Comparison of ENCODE assay signal across 27 cellular contexts in the genomic region with DNA sequence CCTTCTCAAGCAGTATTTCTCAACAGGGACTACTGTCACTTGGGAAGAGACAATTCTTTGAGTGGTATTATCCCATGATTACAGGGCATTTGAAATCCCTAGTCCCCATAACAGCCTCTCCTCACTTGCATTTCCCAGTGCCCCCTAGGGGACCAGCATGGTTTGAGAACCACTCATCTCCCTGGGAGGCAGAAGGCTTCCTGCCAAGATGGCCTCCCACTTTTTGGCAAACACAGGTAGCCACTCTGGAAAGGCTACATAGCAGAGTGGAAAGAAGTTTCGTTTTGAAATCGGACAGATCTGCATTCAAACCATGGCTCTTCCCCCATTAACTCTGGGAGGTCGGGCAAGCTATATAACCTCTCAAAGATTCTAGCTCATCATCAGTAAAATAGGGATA.
"Had no signal": no experiment of that assay in that cellular context is flagged by ENCODE, and none has a peak within 500 bp of the region (broad histone marks: within the 10 kb centered on the region; RNA-seq: fewer than 3 reads in every experiment).

No MANE protein-coding gene starts in this region.

- H3K4me3 Mint-ChIP-seq: immature natural killer cell; natural killer cell; stimulated activated memory B cell treated with anti-CD40 and anti-IgM and Interleukin-4, amounts not matched to agents 10 μg/mL and 1 μg/mL and 100 μg/mL, for 72 hours; type B pancreatic cell had no signal

- H3K27me3 ChIP-seq: dorsolateral prefrontal cortex, foreskin keratinocyte, ovary, sigmoid colon, testis, tibial artery had no signal

- H3K9me3 Mint-ChIP-seq: immature natural killer cell, natural killer cell, type B pancreatic cell had no signal

- H3K4me3 ChIP-seq: dorsolateral prefrontal cortex, left ventricle myocardium inferior, lower lobe of right lung, ovary, psoas muscle, sigmoid colon, testis, tibial artery had no signal

- H3K27ac Mint-ChIP-seq: natural killer cell; stimulated activated memory B cell treated with anti-CD40 and anti-IgM and Interleukin-4, amounts not matched to agents 10 μg/mL and 1 μg/mL and 100 μg/mL, for 72 hours; type B pancreatic cell had no signal

- DNase-seq: dorsolateral prefrontal cortex; effector CD4-positive, alpha-beta T cell; foreskin keratinocyte; glutamatergic neuron; hypothalamus; immature natural killer cell; islet precursor cell; kidney glomerular epithelial cell; left colon; left ventricle myocardium inferior; lower lobe of right lung; natural killer cell; occipital lobe; ovary; posterior cingulate gyrus; psoas muscle; right cardiac atrium; sigmoid colon; stimulated activated CD4-positive, alpha-beta T cell treated with anti-CD3 and anti-CD28 coated beads, Interleukin-2, amount 100 ng/mL, for 24 hours; stimulated activated CD4-positive, alpha-beta T cell treated with anti-CD3 and anti-CD28 coated beads, Interleukin-4, amount 100 ng/mL, for 4 hours; stimulated activated naive CD8-positive, alpha-beta T cell treated with anti-CD3 and anti-CD28 coated beads, Interleukin-15, Interleukin-2, amounts not matched to agents 100 U/mL and 50 U/mL, for 24 hours; substantia nigra; testis; tibial artery had no signal

- H3K36me3 Mint-ChIP-seq: natural killer cell, type B pancreatic cell had no signal

- ATAC-seq: esophagus mucosa; foreskin keratinocyte; left colon; lower lobe of right lung; natural killer cell; psoas muscle; right cardiac atrium; stimulated activated memory B cell treated with anti-CD40 and anti-IgM and Interleukin-4, amounts not matched to agents 10 μg/mL and 1 μg/mL and 100 μg/mL, for 72 hours; stimulated activated naive CD8-positive, alpha-beta T cell treated with anti-CD3 and anti-CD28 coated beads, Interleukin-15, Interleukin-2, amounts not matched to agents 100 U/mL and 50 U/mL, for 24 hours had no signal

- H3K9me3 ChIP-seq: ovary, psoas muscle, sigmoid colon, testis had no signal

- H3K27me3 Mint-ChIP-seq: stimulated activated memory B cell treated with anti-CD40 and anti-IgM and Interleukin-4, amounts not matched to agents 10 μg/mL and 1 μg/mL and 100 μg/mL, for 72 hours; type B pancreatic cell had no signal

- H3K36me3 ChIP-seq: left ventricle myocardium inferior, lower lobe of right lung, ovary had no signal
